22 cellular contexts compared by ENCODE assay signal in the genomic region with DNA sequence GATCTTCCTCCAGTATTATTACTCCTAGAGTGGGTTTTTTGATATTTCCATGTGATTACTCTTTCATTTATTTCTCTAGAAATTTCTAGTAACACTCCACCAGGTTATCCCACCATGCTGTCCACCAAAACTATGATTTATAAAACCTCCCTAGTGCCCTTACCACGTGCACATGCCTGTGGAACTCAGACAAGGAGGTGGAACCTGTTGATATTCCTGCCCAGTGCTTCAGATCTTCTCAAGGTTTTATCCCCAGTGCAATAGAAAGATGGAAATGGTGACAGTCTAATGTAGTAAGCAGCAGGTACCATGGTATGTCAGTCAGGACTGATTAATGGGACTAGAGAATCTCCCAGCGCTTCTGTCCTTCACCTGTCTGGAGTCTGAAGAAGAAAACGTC. TPM values are rescaled to one million over a fixed set of nuclear protein-coding genes. Genes with fewer than 3 reads are reported as not detected.
DNase-seq lines count a peak whose midpoint lies in the region; FAIRE-seq and TF ChIP-seq lines count a peak whose summit lies in the region.
"Had no signal": no experiment of that assay in that cellular context is flagged by ENCODE, and none has a peak within 500 bp of the region (broad histone marks: within the 10 kb centered on the region; RNA-seq: fewer than 3 reads in every experiment).

No MANE protein-coding gene starts in this region.

- H3K9me1 ChIP-seq in endothelial cell of umbilical vein (replicated peaks; ENCODE audit: control insufficient read depth, extremely low read depth, insufficient read depth, low read length) = no peaks in the 10 kb centered on the region

- H4K20me1 ChIP-seq in endothelial cell of umbilical vein (replicated peaks; ENCODE audit: control insufficient read depth, extremely low read depth, insufficient read depth, low read length) = no peaks in the 10 kb centered on the region
- peaks cover 4% of the 10 kb centered on the region for H4K20me1 ChIP-seq in osteoblast (ENCODE audit: insufficient read depth, low read length)
- peaks cover 4% of the 10 kb centered on the region for H4K20me1 ChIP-seq in PC-9 (ENCODE audit: insufficient read depth)

- no peak for TF ChIP-seq POLR2A in endothelial cell of umbilical vein (IDR thresholded peaks at IDR 0.05; ENCODE audit: low read depth, low read length)

- dilution Hi-C loops in endothelial cell of umbilical vein (cut with MboI; ENCODE audit: extremely low pct_ligation_motif_present, low sequenced_read_pairs) = no loop called here

- peaks cover 8% of the 10 kb centered on the region; the same call in 1 of the 2 replicates for H3F3A ChIP-seq in PC-9 (ENCODE audit: insufficient read depth, low read depth)

- H3K9me3 Mint-ChIP-seq in HFFc6 (no peaks in the 10 kb centered on the region), nephron (no peaks in the 10 kb centered on the region)
- H3K9me3 Mint-ChIP-seq: IgD-negative memory B cell had no signal

- H3K36me3 Mint-ChIP-seq in HFFc6 (ENCODE audit: low read depth) (peaks cover 8% of the 10 kb centered on the region), nephron (ENCODE audit: low read depth) (peaks cover 4% of the 10 kb centered on the region)
- H3K36me3 Mint-ChIP-seq: CD4-positive, CD25-positive, alpha-beta regulatory T cell had no signal

- no peaks in the 10 kb centered on the region for H3K9me2 ChIP-seq in PC-9 (ENCODE audit: insufficient read depth)

- H3K4me1 Mint-ChIP-seq in HFFc6 (ENCODE audit: low read depth) (peaks cover 37% of the 10 kb centered on the region), nephron (peaks cover 13% of the 10 kb centered on the region)

- H3K27me3 Mint-ChIP-seq in HFFc6 (ENCODE audit: insufficient read depth) (peaks cover 7% of the 10 kb centered on the region; the same call in 1 of the 2 replicates), nephron (ENCODE audit: low read depth) (peaks cover 24% of the 10 kb centered on the region)

- H3K27me3 ChIP-seq in endothelial cell of umbilical vein (ENCODE audit: control insufficient read depth in 2 of 2, insufficient read depth in 2 of 2, low read length in 2 of 2) (peaks cover 5 to 6% of the 10 kb centered on the region in 2 experiments), osteoblast (ENCODE audit: insufficient read depth, low read length) (peaks cover 2% of the 10 kb centered on the region), PC-9 (ENCODE audit: insufficient read depth, low read depth) (no peaks in the 10 kb centered on the region)

- H3K4me3 Mint-ChIP-seq in HFFc6 = 0 out of 2 replicates have a peak overlapping the region, but pooled peaks have one; percentile 2
- peak overlapping the region in 2 of 3 experiments; percentile 3 to 39 for H3K4me3 Mint-ChIP-seq in nephron

- H3K79me2 ChIP-seq in endothelial cell of umbilical vein (ENCODE audit: control insufficient read depth, insufficient read depth, low read length) (peaks cover 13% of the 10 kb centered on the region), osteoblast (ENCODE audit: insufficient read depth, low read length) (peaks cover 14% of the 10 kb centered on the region), PC-9 (ENCODE audit: low read depth) (peaks cover 13% of the 10 kb centered on the region)

- no peaks in the 10 kb centered on the region for H3K9me3 ChIP-seq in endothelial cell of umbilical vein (replicated peaks; ENCODE audit: control insufficient read depth, insufficient read depth, low read length)
- H3K9me3 ChIP-seq in osteoblast (ENCODE audit: low read depth, low read length) = no peaks in the 10 kb centered on the region
- no peaks in the 10 kb centered on the region for H3K9me3 ChIP-seq in PC-9 (ENCODE audit: insufficient read depth, low read depth)
- H3K9me3 ChIP-seq: BE2C, Caco-2 had no signal

- peak overlapping the region; percentile 71 for H2AFZ ChIP-seq in endothelial cell of umbilical vein (ENCODE audit: low read depth, low read length)
- peak overlapping the region; percentile 7 for H2AFZ ChIP-seq in osteoblast (ENCODE audit: low read length)
- no peak overlapping the region for H2AFZ ChIP-seq in PC-9
- H2AFZ ChIP-seq: GM23248 had no signal

- H3K27ac ChIP-seq in endothelial cell of umbilical vein (ENCODE audit: insufficient read depth, low read depth, low read length) (no peak overlapping the region), osteoblast (ENCODE audit: low read depth, low read length) (no peak overlapping the region), PC-9 (no peak overlapping the region)
- H3K27ac ChIP-seq: GM23248 had no signal

- no peak overlapping the region for H3K27ac Mint-ChIP-seq in HFFc6
- H3K27ac Mint-ChIP-seq in nephron = no peak overlapping the region
- H3K27ac Mint-ChIP-seq: CD4-positive, CD25-positive, alpha-beta regulatory T cell had no signal

- no peak for TF ChIP-seq CTCF in HFFc6 (IDR thresholded peaks at IDR 0.05)
- no peak for TF ChIP-seq CTCF in endothelial cell of umbilical vein (IDR thresholded peaks at IDR 0.05; ENCODE audit: extremely low read depth in 1 of 2, insufficient read depth in 1 of 2, low read depth in 1 of 2, low read length in 2 of 2)
- TF ChIP-seq CTCF in nephron (IDR thresholded peaks at IDR 0.05; ENCODE audit: unreplicated experiment in 3 of 3) = no peak
- TF ChIP-seq CTCF in osteoblast (IDR thresholded peaks at IDR 0.05; ENCODE audit: extremely low read depth, low read depth, low read length) = no peak
- no peak for TF ChIP-seq CTCF in GM20000 (IDR thresholded peaks at IDR 0.05; ENCODE audit: extremely low read depth, missing control alignments)
- TF ChIP-seq CTCF in PC-9 (conservative IDR thresholded peaks at IDR 0.05) = no peak

- H3K4me2 ChIP-seq in endothelial cell of umbilical vein (ENCODE audit: insufficient read depth, low read length) (no peak overlapping the region), osteoblast (ENCODE audit: insufficient read depth, low read length) (no peak overlapping the region), PC-9 (no peak overlapping the region)

- H3K4me3 ChIP-seq in endothelial cell of umbilical vein (replicated peaks in 1 of 3; ENCODE audit: insufficient read depth in 1 of 3, low read depth in 1 of 3, low read length in 3 of 3) (no peak overlapping the region), osteoblast (ENCODE audit: insufficient read depth, low read length) (no peak overlapping the region), PC-9 (no peak overlapping the region)
- H3K4me3 ChIP-seq: GM23248 had no signal

- no peak for DNase-seq in HFFc6
- DNase-seq in endothelial cell of umbilical vein (ENCODE audit: low read depth, low spot score) = no peak
- DNase-seq in osteoblast (ENCODE audit: insufficient read length, low spot score, missing footprints) = no peak
- no peak for DNase-seq in GM20000 (ENCODE audit: low spot score)
- DNase-seq in globus pallidus (ENCODE audit: low spot score) = no peak
- DNase-seq in stimulated activated CD4-positive, alpha-beta T cell treated with anti-CD3 and anti-CD28 coated beads, Interleukin-12 subunit alpha, Interleukin-12 subunit beta, amount 100 ng/mL, for 4 hours = no peak
- DNase-seq in PC-9 = no peak
- DNase-seq: ACHN; BE2C; C1 segment of cervical spinal cord; Caco-2; CD4-positive, CD25-positive, alpha-beta regulatory T cell; HCEC 1CT had no signal

- H3K36me3 ChIP-seq in endothelial cell of umbilical vein (ENCODE audit: control insufficient read depth in 2 of 2, extremely low read depth in 1 of 2, insufficient read depth in 2 of 2, low read length in 2 of 2) (no peaks in the 10 kb centered on the region), osteoblast (ENCODE audit: insufficient read depth, low read length) (no peaks in the 10 kb centered on the region), PC-9 (ENCODE audit: low read depth) (peaks cover under 1% of the 10 kb centered on the region; the same call in 1 of the 2 replicates)
- H3K36me3 ChIP-seq: BE2C had no signal

- CTCF ChIA-PET in endothelial cell of umbilical vein (lab: Charles Lee) = interaction anchor here (0.8 to 2.6 kb wide), 6 partner anchors 13 to 108 kb away, joined by 3 to 16 read pairs (median 8); partner anchors contain the start of gene WNT1
- CTCF ChIA-PET in PC-9 (lab: Charles Lee) = no interaction called here

- BruUV-seq in endothelial cell of umbilical vein (replicated peaks; lab: Mats Ljungman, UMichigan) = no TSS peak
- no TSS peak for BruUV-seq in PC-9 (replicated peaks; lab: Mats Ljungman, UMichigan)

- POLR2A ChIA-PET in endothelial cell of umbilical vein (lab: Charles Lee) (no interaction called here), PC-9 (lab: Charles Lee; ENCODE audit: unreplicated experiment) (no interaction called here)

- no peak overlapping the region for H3K9ac ChIP-seq in endothelial cell of umbilical vein (replicated peaks; ENCODE audit: extremely low read depth, insufficient read depth, low read length)
- H3K9ac ChIP-seq: GM23248 had no signal

- H3K4me1 ChIP-seq in endothelial cell of umbilical vein (ENCODE audit: control insufficient read depth, extremely low read depth, insufficient read depth, low read length) (peaks cover 24% of the 10 kb centered on the region), osteoblast (ENCODE audit: insufficient read depth, low read length) (peaks cover 21% of the 10 kb centered on the region), PC-9 (replicated peaks; ENCODE audit: insufficient read depth) (peaks cover 10% of the 10 kb centered on the region)
- H3K4me1 ChIP-seq: BE2C had no signal

- FAIRE-seq in endothelial cell of umbilical vein (lab: Jason Lieb, UNC) = peak; percentile 15
- FAIRE-seq: D721Med, G401.6, GM12891, GM19239, HepG2 had no signal

- intact Hi-C loops in endothelial cell of umbilical vein (cut with micrococcal nuclease) = no loop called here
- intact Hi-C loops in PC-9 (cut with micrococcal nuclease; ENCODE audit: unreplicated experiment) = no loop called here

RNA-seq across cellular contexts. Expression of gene ARF3, which starts 3.5 kb away (rescaled TPM):
- 100 to 1,000 TPM; 186 to 213 (median 203) TPM for total RNA-seq in HFFc6 (2021; fragmentation: NEBNext Ultra II Directional; extraction: Animal tissue kit (Norgen Biotek cat#: 25700))
- total RNA-seq in endothelial cell of umbilical vein (172 and 187 TPM in 2 replicates), osteoblast (51.9 and 53.9 TPM in 2 replicates), PC-9 (2021) (200 and 205 TPM in 2 replicates)
- 138 and 149 TPM in 2 replicates for polyA plus RNA-seq in endothelial cell of umbilical vein
- 212 and 244 TPM in 2 replicates for polyA plus RNA-seq in endothelial cell of umbilical vein (2011; cell fraction: cytosol; rRNA removed)
- polyA plus RNA-seq in endothelial cell of umbilical vein (2011; cell fraction: nucleus; rRNA removed) = 167 and 199 TPM in 2 replicates
- 165 and 188 TPM in 2 replicates for polyA plus RNA-seq in endothelial cell of umbilical vein (2012)
- polyA minus RNA-seq in endothelial cell of umbilical vein = 179 and 190 TPM in 2 replicates
- 74.8 TPM for polyA minus RNA-seq in endothelial cell of umbilical vein (2011; cell fraction: cytosol; rRNA and poly(A)+ RNA removed)
- 45.0 and 53.9 TPM in 2 replicates for polyA minus RNA-seq in endothelial cell of umbilical vein (2011; cell fraction: nucleus; rRNA and poly(A)+ RNA removed)

RNA-seq across cellular contexts. Expression of gene WNT10B, which starts 10.7 kb away (rescaled TPM):
- 1 to 10 TPM in 4 of 6 experiments, under 1 TPM in 2; 0.87 to 1.7 (median 1.3) TPM for total RNA-seq in HFFc6 (2021; fragmentation: NEBNext Ultra II Directional; extraction: Animal tissue kit (Norgen Biotek cat#: 25700))
- total RNA-seq in endothelial cell of umbilical vein = not detected in 2 replicates
- polyA plus RNA-seq in endothelial cell of umbilical vein = 0.04 and 0.14 TPM in 2 replicates
- 0.05 and 0.10 TPM in 2 replicates for polyA plus RNA-seq in endothelial cell of umbilical vein (2011; cell fraction: cytosol; rRNA removed)
- polyA plus RNA-seq in endothelial cell of umbilical vein (2011; cell fraction: nucleus; rRNA removed) = 0.07 TPM in 1 of 2 replicates, not detected in the other
- polyA plus RNA-seq in endothelial cell of umbilical vein (2012) = 0.15 and 0.24 TPM in 2 replicates
- polyA minus RNA-seq in endothelial cell of umbilical vein = 0.70 TPM in 1 of 2 replicates, not detected in the other
- polyA minus RNA-seq in endothelial cell of umbilical vein (2011; cell fraction: cytosol; rRNA and poly(A)+ RNA removed) = 2.5 TPM
- polyA minus RNA-seq in endothelial cell of umbilical vein (2011; cell fraction: nucleus; rRNA and poly(A)+ RNA removed) = not detected in 2 replicates
- total RNA-seq in osteoblast = 0.29 and 0.36 TPM in 2 replicates
- 0.73 TPM in 1 of 2 replicates, not detected in the other for total RNA-seq in PC-9 (2021)
- polyA plus RNA-seq: CD4-positive, CD25-positive, alpha-beta regulatory T cell; IgD-negative memory B cell had no signal

RNA-seq across cellular contexts. Expression of gene WNT1, which starts 17.3 kb away (rescaled TPM):
- not detected for total RNA-seq in HFFc6 (2021; fragmentation: NEBNext Ultra II Directional; extraction: Animal tissue kit (Norgen Biotek cat#: 25700))
- total RNA-seq in endothelial cell of umbilical vein (not detected in 2 replicates), osteoblast (not detected in 2 replicates), PC-9 (2021) (not detected in 2 replicates)
- polyA plus RNA-seq in endothelial cell of umbilical vein = not detected in 2 replicates
- polyA plus RNA-seq in endothelial cell of umbilical vein (2011; cell fraction: cytosol; rRNA removed) = not detected in 2 replicates
- not detected in 2 replicates for polyA plus RNA-seq in endothelial cell of umbilical vein (2011; cell fraction: nucleus; rRNA removed)
- not detected in 2 replicates for polyA plus RNA-seq in endothelial cell of umbilical vein (2012)
- not detected in 2 replicates for polyA minus RNA-seq in endothelial cell of umbilical vein
- polyA minus RNA-seq in endothelial cell of umbilical vein (2011; cell fraction: cytosol; rRNA and poly(A)+ RNA removed) = not detected
- polyA minus RNA-seq in endothelial cell of umbilical vein (2011; cell fraction: nucleus; rRNA and poly(A)+ RNA removed) = not detected in 2 replicates
- total RNA-seq: A172, Caco-2, GM23248, HepG2 had no signal
- polyA plus RNA-seq: GM23248, HepG2 had no signal

RNA-seq across cellular contexts. Expression of gene FKBP11, which starts 35.5 kb away (rescaled TPM):
- total RNA-seq in HFFc6 (2021; fragmentation: NEBNext Ultra II Directional; extraction: Animal tissue kit (Norgen Biotek cat#: 25700)) = 100 to 1,000 TPM in 2 of 6 experiments, 10 to 100 TPM in 4; 59.2 to 117 (median 70.8) TPM
- total RNA-seq in endothelial cell of umbilical vein (78.9 and 81.2 TPM in 2 replicates), osteoblast (24.8 and 31.8 TPM in 2 replicates), PC-9 (2021) (23.5 and 25.5 TPM in 2 replicates)
- 74.2 and 81.7 TPM in 2 replicates for polyA plus RNA-seq in endothelial cell of umbilical vein
- 64.0 and 69.3 TPM in 2 replicates for polyA plus RNA-seq in endothelial cell of umbilical vein (2011; cell fraction: cytosol; rRNA removed)
- 111 and 117 TPM in 2 replicates for polyA plus RNA-seq in endothelial cell of umbilical vein (2011; cell fraction: nucleus; rRNA removed)
- polyA plus RNA-seq in endothelial cell of umbilical vein (2012) = 97.3 and 112 TPM in 2 replicates
- polyA minus RNA-seq in endothelial cell of umbilical vein = 67.9 and 75.2 TPM in 2 replicates
- 48.5 TPM for polyA minus RNA-seq in endothelial cell of umbilical vein (2011; cell fraction: cytosol; rRNA and poly(A)+ RNA removed)
- 32.5 and 33.9 TPM in 2 replicates for polyA minus RNA-seq in endothelial cell of umbilical vein (2011; cell fraction: nucleus; rRNA and poly(A)+ RNA removed)

RNA-seq across cellular contexts. Expression of gene DDN, which starts 38.3 kb away (rescaled TPM):
- under 1 TPM; 0.17 to 0.40 (median 0.23) TPM for total RNA-seq in HFFc6 (2021; fragmentation: NEBNext Ultra II Directional; extraction: Animal tissue kit (Norgen Biotek cat#: 25700))
- total RNA-seq in endothelial cell of umbilical vein (0.22 and 0.42 TPM in 2 replicates), osteoblast (under 0.01 and 0.29 TPM in 2 replicates), PC-9 (2021) (0.10 and 0.17 TPM in 2 replicates)
- polyA plus RNA-seq in endothelial cell of umbilical vein = 0.06 and 0.07 TPM in 2 replicates
- polyA plus RNA-seq in endothelial cell of umbilical vein (2011; cell fraction: cytosol; rRNA removed) = 0.06 and 0.08 TPM in 2 replicates
- polyA plus RNA-seq in endothelial cell of umbilical vein (2011; cell fraction: nucleus; rRNA removed) = 0.22 and 0.50 TPM in 2 replicates
- polyA plus RNA-seq in endothelial cell of umbilical vein (2012) = 0.26 and 0.31 TPM in 2 replicates
- 0.06 and 0.12 TPM in 2 replicates for polyA minus RNA-seq in endothelial cell of umbilical vein
- 2.7 TPM for polyA minus RNA-seq in endothelial cell of umbilical vein (2011; cell fraction: cytosol; rRNA and poly(A)+ RNA removed)
- 0.19 and 0.24 TPM in 2 replicates for polyA minus RNA-seq in endothelial cell of umbilical vein (2011; cell fraction: nucleus; rRNA and poly(A)+ RNA removed)
- total RNA-seq: GM23248 had no signal
- polyA plus RNA-seq: CD4-positive, CD25-positive, alpha-beta regulatory T cell; GM23248; IgD-negative memory B cell had no signal
